Comparison of ENCODE assay signal across 16 cellular contexts in the genomic region with DNA sequence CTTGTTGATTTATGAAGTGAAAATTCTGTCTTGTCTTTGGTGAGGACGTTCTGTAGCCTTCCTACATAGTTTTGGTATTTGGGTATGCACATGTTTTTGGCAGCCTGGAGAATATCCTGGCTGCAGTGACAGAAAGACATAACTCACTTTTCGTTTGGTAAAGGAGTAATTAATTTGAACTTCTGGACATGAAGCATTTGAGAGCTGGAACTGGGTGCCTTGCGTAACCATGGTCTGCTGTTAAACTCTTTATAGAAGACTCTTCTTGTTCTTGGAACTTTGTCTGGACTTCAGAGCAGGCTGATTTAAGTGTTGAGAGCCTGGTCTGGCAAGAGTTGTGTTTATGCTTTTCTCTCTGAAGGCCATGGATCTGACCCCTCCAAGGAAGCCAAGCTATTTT.
DNase-seq lines count a peak whose midpoint lies in the region; ATAC-seq and TF ChIP-seq lines count a peak whose summit lies in the region.
"Had no signal": no experiment of that assay in that cellular context is flagged by ENCODE, and none has a peak within 500 bp of the region (broad histone marks: within the 10 kb centered on the region; RNA-seq: fewer than 3 reads in every experiment).

No MANE protein-coding gene starts in this region.

- intact Hi-C loops in Right ventricle myocardium superior (cut with DNase I) (no loop called here), prostate gland (cut with DNase I) (loop anchor here (2.0 to 10.0 kb wide), 6 partner anchors 110 to 425 kb away; a partner anchor contains a TSS)
- intact Hi-C loops in CD4-positive, alpha-beta T cell (cut with DNase I, micrococcal nuclease): no loop called here

- no peak overlapping the region for H3K4me3 ChIP-seq in prostate gland

- H3K27ac ChIP-seq in prostate gland: peak overlapping the region; percentile 60 to 68
- no peak overlapping the region for H3K27ac ChIP-seq in CD4-positive, alpha-beta T cell (ENCODE audit: low read depth, low read length)

- H3K36me3 ChIP-seq in prostate gland: no peaks in the 10 kb centered on the region

- POLR2A ChIA-PET in CD4-positive, alpha-beta T cell (lab: Charles Lee): no interaction called here

- peaks cover 5% of the 10 kb centered on the region for H3K4me1 ChIP-seq in prostate gland (replicated peaks)

- peaks cover 10% of the 10 kb centered on the region for H3K27me3 Mint-ChIP-seq in CD4-positive, alpha-beta T cell

- no peaks in the 10 kb centered on the region for H3K4me1 Mint-ChIP-seq in CD4-positive, alpha-beta T cell (ENCODE audit: low read depth)
- H3K4me1 Mint-ChIP-seq: activated naive CD8-positive, alpha-beta T cell treated with anti-CD3 and anti-CD28 coated beads for 36 hours; naive thymus-derived CD8-positive, alpha-beta T cell; T-helper 17 cell had no signal

- peak; percentile 62 for DNase-seq in AG08395 (ENCODE audit: low spot score)
- peak; percentile 68 for DNase-seq in Right ventricle myocardium superior
- peak; percentile 63 for DNase-seq in prostate gland (ENCODE audit: low spot score)
- DNase-seq in SKM-1 treated with dmso at 0.1 percent for 144 hours (lab: John Stamatoyannopoulos, UW; ENCODE audit: unreplicated experiment): no peak
- no peak for DNase-seq in CD4-positive, alpha-beta T cell
- DNase-seq in DMS153 (lab: John Stamatoyannopoulos, UW): no peak
- DNase-seq: ACHN; activated CD8-positive, alpha-beta T cell treated with anti-CD3 and anti-CD28 coated beads, Interleukin-2, amount 10 ng/mL, durations not matched to agents 7 days and 5 days; activated naive CD8-positive, alpha-beta T cell treated with anti-CD3 and anti-CD28 coated beads for 36 hours; naive thymus-derived CD8-positive, alpha-beta T cell; NCI-H1930; OCI-M1; stimulated activated naive CD4-positive, alpha-beta T cell; T-helper 17 cell had no signal

- ATAC-seq in SK-N-SH treated with all-trans-retinoic acid at 6 μM for 48 hours (peak; percentile 39; the same call in 2 of the 3 replicates), Right ventricle myocardium superior (ENCODE audit: poor library complexity) (peak; percentile 93), GM19467 (IDR thresholded peaks at IDR 0.05; ENCODE audit: unreplicated experiment) (no peak)
- no peak for ATAC-seq in CD4-positive, alpha-beta T cell (ENCODE audit: poor library complexity)
- ATAC-seq: activated CD8-positive, alpha-beta T cell treated with anti-CD3 and anti-CD28 coated beads, Interleukin-2, amount 10 ng/mL, durations not matched to agents 7 days and 5 days; naive thymus-derived CD8-positive, alpha-beta T cell; T-helper 17 cell had no signal

- CTCF ChIA-PET in CD4-positive, alpha-beta T cell (lab: Charles Lee): no interaction called here

- H3K9me3 Mint-ChIP-seq in CD4-positive, alpha-beta T cell: no peaks in the 10 kb centered on the region
- H3K9me3 Mint-ChIP-seq: activated naive CD8-positive, alpha-beta T cell treated with anti-CD3 and anti-CD28 coated beads for 36 hours; naive thymus-derived CD8-positive, alpha-beta T cell had no signal

- TF ChIP-seq POLR2A in prostate gland (IDR thresholded peaks at IDR 0.05): no peak

- no peak overlapping the region for H3K4me3 Mint-ChIP-seq in CD4-positive, alpha-beta T cell
- H3K4me3 Mint-ChIP-seq: activated CD8-positive, alpha-beta T cell treated with anti-CD3 and anti-CD28 coated beads, Interleukin-2, amount 10 ng/mL, durations not matched to agents 7 days and 5 days; activated naive CD8-positive, alpha-beta T cell treated with anti-CD3 and anti-CD28 coated beads for 36 hours; naive thymus-derived CD8-positive, alpha-beta T cell; T-helper 17 cell had no signal

- H3K9me3 ChIP-seq in prostate gland: no peaks in the 10 kb centered on the region
- no peaks in the 10 kb centered on the region for H3K9me3 ChIP-seq in CD4-positive, alpha-beta T cell (ENCODE audit: control insufficient read depth, low read length)

- TF ChIP-seq CTCF in prostate gland (IDR thresholded peaks at IDR 0.05): no peak
- TF ChIP-seq CTCF in CD4-positive, alpha-beta T cell (IDR thresholded peaks at IDR 0.05): no peak

- H3K27me3 ChIP-seq in prostate gland (replicated peaks; ENCODE audit: insufficient read depth): no peaks in the 10 kb centered on the region
- H3K27me3 ChIP-seq in CD4-positive, alpha-beta T cell (ENCODE audit: control insufficient read depth, insufficient read depth, low read length): no peaks in the 10 kb centered on the region

- 29% methylated on average over 3 of the region's 3 CpGs for WGBS in prostate gland

- H3K36me3 Mint-ChIP-seq in CD4-positive, alpha-beta T cell (ENCODE audit: low read depth): no peaks in the 10 kb centered on the region
- H3K36me3 Mint-ChIP-seq: activated naive CD8-positive, alpha-beta T cell treated with anti-CD3 and anti-CD28 coated beads for 36 hours; naive thymus-derived CD8-positive, alpha-beta T cell had no signal

- no peak overlapping the region for H3K27ac Mint-ChIP-seq in CD4-positive, alpha-beta T cell
- H3K27ac Mint-ChIP-seq: activated CD8-positive, alpha-beta T cell treated with anti-CD3 and anti-CD28 coated beads, Interleukin-2, amount 10 ng/mL, durations not matched to agents 7 days and 5 days; activated naive CD8-positive, alpha-beta T cell treated with anti-CD3 and anti-CD28 coated beads for 36 hours; naive thymus-derived CD8-positive, alpha-beta T cell; T-helper 17 cell had no signal

TF ChIP-seq in SK-N-SH treated with all-trans-retinoic acid at 6 μM for 48 hours, 23 proteins besides CTCF, POLR2A, EP300 and RAD21:
- no peak for TF ChIP-seq ZC3H10 (CRISPR knock-in tag; IDR thresholded peaks at IDR 0.05)
- TF ChIP-seq ZNF565 (CRISPR knock-in tag; conservative IDR thresholded peaks at IDR 0.05; ENCODE audit: low read depth): no peak
- TF ChIP-seq SNAI2 (CRISPR knock-in tag; IDR thresholded peaks at IDR 0.05): no peak
- TF ChIP-seq GLIS3 (CRISPR knock-in tag; IDR thresholded peaks at IDR 0.05): no peak
- no peak for TF ChIP-seq ZNF70 (CRISPR knock-in tag; IDR thresholded peaks at IDR 0.05)
- TF ChIP-seq ESRRG (CRISPR knock-in tag; IDR thresholded peaks at IDR 0.05): no peak
- TF ChIP-seq, protein P1, sequence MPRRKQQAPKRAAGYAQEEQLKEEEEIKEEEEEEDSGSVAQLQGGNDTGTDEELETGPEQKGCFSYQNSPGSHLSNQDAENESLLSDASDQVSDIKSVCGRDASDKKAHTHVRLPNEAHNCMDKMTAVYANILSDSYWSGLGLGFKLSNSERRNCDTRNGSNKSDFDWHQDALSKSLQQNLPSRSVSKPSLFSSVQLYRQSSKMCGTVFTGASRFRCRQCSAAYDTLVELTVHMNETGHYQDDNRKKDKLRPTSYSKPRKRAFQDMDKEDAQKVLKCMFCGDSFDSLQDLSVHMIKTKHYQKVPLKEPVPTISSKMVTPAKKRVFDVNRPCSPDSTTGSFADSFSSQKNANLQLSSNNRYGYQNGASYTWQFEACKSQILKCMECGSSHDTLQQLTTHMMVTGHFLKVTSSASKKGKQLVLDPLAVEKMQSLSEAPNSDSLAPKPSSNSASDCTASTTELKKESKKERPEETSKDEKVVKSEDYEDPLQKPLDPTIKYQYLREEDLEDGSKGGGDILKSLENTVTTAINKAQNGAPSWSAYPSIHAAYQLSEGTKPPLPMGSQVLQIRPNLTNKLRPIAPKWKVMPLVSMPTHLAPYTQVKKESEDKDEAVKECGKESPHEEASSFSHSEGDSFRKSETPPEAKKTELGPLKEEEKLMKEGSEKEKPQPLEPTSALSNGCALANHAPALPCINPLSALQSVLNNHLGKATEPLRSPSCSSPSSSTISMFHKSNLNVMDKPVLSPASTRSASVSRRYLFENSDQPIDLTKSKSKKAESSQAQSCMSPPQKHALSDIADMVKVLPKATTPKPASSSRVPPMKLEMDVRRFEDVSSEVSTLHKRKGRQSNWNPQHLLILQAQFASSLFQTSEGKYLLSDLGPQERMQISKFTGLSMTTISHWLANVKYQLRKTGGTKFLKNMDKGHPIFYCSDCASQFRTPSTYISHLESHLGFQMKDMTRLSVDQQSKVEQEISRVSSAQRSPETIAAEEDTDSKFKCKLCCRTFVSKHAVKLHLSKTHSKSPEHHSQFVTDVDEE (CRISPR knock-in tag; IDR thresholded peaks at IDR 0.05): no peak
- TF ChIP-seq ISL1 (CRISPR knock-in tag; IDR thresholded peaks at IDR 0.05): peak; percentile 64

Comparison
In these comparisons a context has a peak if more than half of its experiments do, and no peak if none do; other contexts are left out.
1. DNase-seq: peak in AG08395 (single experiment), Right ventricle myocardium superior (single experiment) and prostate gland (single experiment); none in SKM-1 treated with dmso at 0.1 percent for 144 hours (single experiment), CD4-positive, alpha-beta T cell (0 of 10) and DMS153 (single experiment).
2. ATAC-seq: peak in SK-N-SH treated with all-trans-retinoic acid at 6 μM for 48 hours (single experiment) and Right ventricle myocardium superior (single experiment); none in GM19467 (single experiment) and CD4-positive, alpha-beta T cell (single experiment).